ENCODE assay signal across 26 cellular contexts in the genomic region with DNA sequence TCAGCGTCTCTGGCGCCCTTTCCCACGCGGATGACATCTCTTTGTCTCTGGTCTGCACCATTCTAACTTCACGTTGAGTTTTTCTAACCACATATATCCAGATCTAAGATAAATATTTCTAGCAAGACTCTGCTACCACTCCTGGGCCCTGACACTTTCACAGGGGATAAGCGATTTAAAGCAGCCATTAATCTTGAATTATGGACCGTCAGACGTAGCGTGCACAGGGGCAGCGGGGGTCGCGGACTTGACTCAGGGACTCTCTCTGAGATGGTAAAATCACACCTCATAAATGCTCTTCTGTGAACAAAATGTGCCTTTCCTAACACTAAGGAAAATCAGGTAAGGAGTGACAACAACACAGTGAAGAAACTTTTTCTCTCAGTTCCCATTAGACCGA.
"Had no signal": no experiment of that assay in that cellular context is flagged by ENCODE, and none has a peak within 500 bp of the region (broad histone marks: within the 10 kb centered on the region; RNA-seq: fewer than 3 reads in every experiment).

No MANE protein-coding gene starts in this region.

- H3K36me3 ChIP-seq: neutrophil, ovary, spleen, stomach, thoracic aorta, thyroid gland, tibial nerve, upper lobe of left lung, vagina had no signal

- H3K4me1 ChIP-seq: parathyroid adenoma, psoas muscle, spleen, stomach, thyroid gland, tibial nerve, upper lobe of left lung, vagina had no signal

- H3K9ac ChIP-seq: parathyroid adenoma had no signal

- H3K4me3 ChIP-seq: ovary, psoas muscle, skin epidermis, smooth muscle cell, spleen, stomach, thoracic aorta, thyroid gland, tibial nerve, upper lobe of left lung, vagina had no signal

- H3K27ac ChIP-seq: neutrophil, ovary, parathyroid adenoma, psoas muscle, skin epidermis, spleen, stomach, thoracic aorta, thyroid gland, tibial nerve, upper lobe of left lung, vagina had no signal

- H3K4me2 ChIP-seq: smooth muscle cell had no signal

- H3K79me2 ChIP-seq: parathyroid adenoma had no signal

- H3K27me3 ChIP-seq: neutrophil, ovary, spleen, stomach, thyroid gland, tibial nerve, upper lobe of left lung, vagina had no signal

- ATAC-seq: naive thymus-derived CD4-positive, alpha-beta T cell; natural killer cell; psoas muscle; right cardiac atrium; sciatic nerve; stimulated activated effector memory CD8-positive, alpha-beta T cell treated with anti-CD3 and anti-CD28 coated beads, Interleukin-12 subunit alpha, Interleukin-12 subunit beta, amount 100 ng/mL, for 72 hours; stimulated activated naive B cell treated with anti-CD40 and anti-IgM and Interleukin-4, amounts not matched to agents 10 μg/mL and 1 μg/mL and 100 μg/mL, for 72 hours had no signal

- H2AFZ ChIP-seq: parathyroid adenoma had no signal

- DNase-seq: naive thymus-derived CD4-positive, alpha-beta T cell; natural killer cell; nucleus accumbens; ovary; psoas muscle; right cardiac atrium; spleen; stimulated activated CD4-positive, alpha-beta T cell treated with anti-CD3 and anti-CD28 coated beads, Interleukin-12 subunit alpha, Interleukin-12 subunit beta, amount 100 ng/mL, for 4 hours; stimulated activated CD4-positive, alpha-beta T cell treated with anti-CD3 and anti-CD28 coated beads, Interleukin-2, amount 100 ng/mL, for 24 hours; stimulated activated CD4-positive, alpha-beta T cell treated with anti-CD3 and anti-CD28 coated beads, Interleukin-2, amount 100 ng/mL, for 48 hours; stimulated activated CD4-positive, alpha-beta T cell treated with anti-CD3 and anti-CD28 coated beads, Interleukin-4, amount 100 ng/mL, for 24 hours; stimulated activated naive B cell treated with anti-CD40 and anti-IgM and Interleukin-4, amounts not matched to agents 10 μg/mL and 1 μg/mL and 100 μg/mL, for 72 hours; stimulated activated naive CD4-positive, alpha-beta T cell treated with Interleukin-2 at 50 U/mL for 16 hours; stomach; thyroid gland; trophoblast cell had no signal

- H3K9me3 ChIP-seq: neutrophil, ovary, psoas muscle, spleen, stomach, thoracic aorta, thyroid gland, tibial nerve, upper lobe of left lung, vagina had no signal
